20 cellular contexts compared by ENCODE assay signal in the genomic region with DNA sequence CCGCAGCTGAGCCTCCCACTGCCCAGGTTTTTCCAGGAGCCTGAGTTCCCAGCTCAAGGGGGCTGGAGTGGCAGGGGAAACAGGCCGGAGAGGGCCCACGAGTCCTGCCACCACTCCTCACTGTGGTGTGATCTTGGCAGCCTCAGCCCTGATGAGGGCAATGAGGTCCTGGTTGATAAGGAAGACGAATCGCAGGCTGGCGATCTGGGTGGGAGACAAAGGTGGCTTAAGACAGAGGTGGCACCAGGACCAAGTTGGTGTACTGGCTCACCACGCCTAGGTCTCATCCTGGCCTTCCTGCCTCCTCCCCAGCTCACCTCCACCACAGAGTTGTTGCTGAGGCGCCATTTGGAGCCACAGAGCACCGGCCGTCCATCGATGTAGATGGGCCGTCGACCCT. TPM values are rescaled to one million over a fixed set of nuclear protein-coding genes. Genes with fewer than 3 reads are reported as not detected.
"Had no signal": no experiment of that assay in that cellular context is flagged by ENCODE, and none has a peak within 500 bp of the region (broad histone marks: within the 10 kb centered on the region; RNA-seq: fewer than 3 reads in every experiment).

No MANE protein-coding gene starts in this region.

- H3K27me3 Mint-ChIP-seq: natural killer cell treated with Interleukin-12 subunit alpha and Interleukin-12 subunit beta and Interleukin-15 and Interleukin-18, amount 100 ng/mL, for 72 hours had no signal

- H3K4me3 ChIP-seq: dorsolateral prefrontal cortex, heart left ventricle, left lung, lower lobe of right lung had no signal

- ATAC-seq: left lung; natural killer cell treated with Interleukin-12 subunit alpha and Interleukin-12 subunit beta and Interleukin-15 and Interleukin-18, amount 100 ng/mL, for 72 hours; sciatic nerve had no signal

- H3K27ac ChIP-seq: left lung, lower lobe of right lung had no signal

- H3K4me1 ChIP-seq: left lung, lower lobe of right lung had no signal

- H3K27ac Mint-ChIP-seq: natural killer cell treated with Interleukin-12 subunit alpha and Interleukin-12 subunit beta and Interleukin-15 and Interleukin-18, amount 100 ng/mL, for 72 hours; type B pancreatic cell had no signal

- H3K9me3 ChIP-seq: heart left ventricle, left lung, lower lobe of right lung had no signal

- H3K9me3 Mint-ChIP-seq: natural killer cell treated with Interleukin-12 subunit alpha and Interleukin-12 subunit beta and Interleukin-15 and Interleukin-18, amount 100 ng/mL, for 72 hours; type B pancreatic cell had no signal

- H3K4me3 Mint-ChIP-seq: natural killer cell treated with Interleukin-12 subunit alpha and Interleukin-12 subunit beta and Interleukin-15 and Interleukin-18, amount 100 ng/mL, for 72 hours; type B pancreatic cell had no signal

- H3K27me3 ChIP-seq: dorsolateral prefrontal cortex, heart left ventricle, left lung had no signal

- FAIRE-seq: frontal cortex, islet of Langerhans, urothelium cell line had no signal

- DNase-seq: cortex of kidney; dorsolateral prefrontal cortex; effector CD8-positive, alpha-beta T cell; heart left ventricle; lower lobe of right lung; mesenchymal stem cell; midbrain; occipital lobe; stimulated activated CD4-positive, alpha-beta T cell treated with anti-CD3 and anti-CD28 coated beads, Interleukin-2, amount 100 ng/mL, for 24 hours; stimulated activated CD4-positive, alpha-beta T cell treated with anti-CD3 and anti-CD28 coated beads, Interleukin-4, amount 100 ng/mL, for 4 hours; stimulated activated naive CD4-positive, alpha-beta T cell had no signal

RNA-seq across cellular contexts. Expression of a gene that starts 19.7 kb away (rescaled TPM):
- total RNA-seq: glomerular endothelial cell had no signal

RNA-seq across cellular contexts. Expression of a gene that starts 46.9 kb away (rescaled TPM):
- total RNA-seq: occipital lobe, skeletal muscle tissue had no signal
